In the genomic region with DNA sequence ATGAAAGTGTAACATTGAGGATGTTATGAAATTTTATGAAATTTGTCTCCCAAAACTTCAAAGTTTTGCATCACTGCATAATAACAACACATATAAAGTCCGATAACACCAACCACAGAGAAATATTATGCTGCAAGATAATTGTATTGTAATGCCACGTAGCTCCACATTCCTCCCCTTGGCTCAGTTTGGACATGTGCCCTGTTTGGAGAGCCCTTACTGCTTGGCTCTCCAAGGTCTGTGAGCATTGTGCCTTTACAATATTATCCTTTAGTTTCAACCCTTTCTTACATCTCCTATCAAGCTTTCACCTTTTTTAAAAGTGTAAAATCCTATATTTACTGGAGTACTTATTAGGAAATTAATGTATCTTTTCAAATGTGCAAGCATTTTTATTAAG, we compare ENCODE assay signal across 20 cellular contexts. TPM values are rescaled to one million over a fixed set of nuclear protein-coding genes. Genes with fewer than 3 reads are reported as not detected.
A peak's percentile ranks its signal among the peaks of the same experiment; 100 is the strongest.
DNase-seq lines count a peak whose midpoint lies in the region; ATAC-seq and TF ChIP-seq lines count a peak whose summit lies in the region.
"Had no signal": no experiment of that assay in that cellular context is flagged by ENCODE, and none has a peak within 500 bp of the region (broad histone marks: within the 10 kb centered on the region; RNA-seq: fewer than 3 reads in every experiment).

No MANE protein-coding gene starts in this region.

- H3K9me3 Mint-ChIP-seq in natural killer cell treated with Interleukin-12 subunit alpha and Interleukin-12 subunit beta and Interleukin-15 and Interleukin-18, amount 100 ng/mL, for 72 hours, result no peaks in the 10 kb centered on the region
- no peaks in the 10 kb centered on the region for H3K9me3 Mint-ChIP-seq in natural killer cell
- H3K9me3 Mint-ChIP-seq in CD14-positive monocyte, result no peaks in the 10 kb centered on the region
- H3K9me3 Mint-ChIP-seq: CD8-positive, alpha-beta T cell; HFFc6 had no signal

- no peaks in the 10 kb centered on the region for H3K9me2 ChIP-seq in MM.1S (replicated peaks; ENCODE audit: insufficient read depth, low read length)

- no peak for DNase-seq in natural killer cell treated with Interleukin-12 subunit alpha and Interleukin-12 subunit beta and Interleukin-15 and Interleukin-18, amount 100 ng/mL, for 72 hours (ENCODE audit: low spot score)
- DNase-seq in natural killer cell (no peak), MM.1S (no peak), left lung (no peak), mesenchymal stem cell (no peak), CD14-positive monocyte (ENCODE audit: low spot score) (no peak)
- no peak for DNase-seq in activated CD4-positive, CD25-positive, alpha-beta regulatory T cell treated with anti-CD3 and anti-CD28 coated beads, Interleukin-2, amount 50 U/mL, for 72 hours
- DNase-seq in activated CD8-positive, alpha-beta memory T cell treated with anti-CD3 and anti-CD28 coated beads for 24 hours, result no peak
- DNase-seq: CD8-positive, alpha-beta T cell; DMS79 treated with DMSO at 0.1 percent for 48 hours; GF-D8; HFFc6; MG63; NCI-H1105; NCI-H1694; NCI-H526 treated with DMSO at 0.1 percent for 48 hours; PC-3; SJCRH30 had no signal

- H2AK5ac ChIP-seq in mesenchymal stem cell (ENCODE audit: low read length, severe bottlenecking), result no peak overlapping the region

- H3K9me3 ChIP-seq in MM.1S (replicated peaks; ENCODE audit: insufficient read depth, low read length), result no peaks in the 10 kb centered on the region
- no peaks in the 10 kb centered on the region for H3K9me3 ChIP-seq in left lung
- no peaks in the 10 kb centered on the region for H3K9me3 ChIP-seq in mesenchymal stem cell (ENCODE audit: control insufficient read depth, low read length)
- H3K9me3 ChIP-seq: A549, MG63, SJCRH30 had no signal

- no peak overlapping the region for H3K23ac ChIP-seq in mesenchymal stem cell (ENCODE audit: low read length in 2 of 2)

- intact Hi-C loops in natural killer cell (cut with micrococcal nuclease) (no loop called here), left lung (cut with DNase I) (no loop called here), CD14-positive monocyte (cut with micrococcal nuclease) (no loop called here)

- WGBS in mesenchymal stem cell, result 96% methylated on average over 2 of the region's 2 CpGs

- no peak overlapping the region for H2BK15ac ChIP-seq in mesenchymal stem cell (ENCODE audit: low read depth, poor library complexity, severe bottlenecking)

- H3K4me1 ChIP-seq in MM.1S (ENCODE audit: low read length) (peaks cover 43% of the 10 kb centered on the region), left lung (peaks cover 0 to 16% of the 10 kb centered on the region in 2 donors), mesenchymal stem cell (ENCODE audit: control insufficient read depth, insufficient read depth, low read depth, low read length) (peaks cover 2% of the 10 kb centered on the region)
- H3K4me1 ChIP-seq: SJCRH30 had no signal

- peaks cover 99% of the 10 kb centered on the region for H3K79me2 ChIP-seq in MM.1S (ENCODE audit: low read length)

- H2AFZ ChIP-seq in MM.1S (ENCODE audit: low read length), result no peak overlapping the region
- H2AFZ ChIP-seq in mesenchymal stem cell (ENCODE audit: low read depth, low read length), result no peak overlapping the region

- no peak overlapping the region for H2BK120ac ChIP-seq in mesenchymal stem cell (ENCODE audit: low read depth, low read length)

- H3K4ac ChIP-seq in mesenchymal stem cell (ENCODE audit: low read depth in 1 of 2, low read length in 2 of 2), result no peak overlapping the region

- H3K36me3 ChIP-seq in MM.1S (replicated peaks; ENCODE audit: insufficient read depth, low read length), result peaks cover 17% of the 10 kb centered on the region; the same call in 1 of the 2 replicates
- H3K36me3 ChIP-seq in left lung, result peaks cover 0 to 30% of the 10 kb centered on the region in 2 donors
- H3K36me3 ChIP-seq in mesenchymal stem cell (ENCODE audit: control insufficient read depth in 1 of 2, insufficient read depth in 2 of 2, low read depth in 1 of 2, low read length in 2 of 2), result peaks cover 0 to 43% of the 10 kb centered on the region in 2 experiments

- H3K27me3 ChIP-seq in MM.1S (replicated peaks; ENCODE audit: insufficient read depth, low read length) (no peaks in the 10 kb centered on the region), left lung (no peaks in the 10 kb centered on the region), mesenchymal stem cell (ENCODE audit: control insufficient read depth in 1 of 2, insufficient read depth in 1 of 2, low read length in 2 of 2) (no peaks in the 10 kb centered on the region)
- H3K27me3 ChIP-seq: MG63, SJCRH30 had no signal

- H3K27ac ChIP-seq in MM.1S (ENCODE audit: low read length) (no peak overlapping the region), left lung (no peak overlapping the region), mesenchymal stem cell (ENCODE audit: low read length, poor library complexity, severe bottlenecking) (no peak overlapping the region)
- H3K27ac ChIP-seq: A549, SJCRH30 had no signal

- ATAC-seq in natural killer cell treated with Interleukin-12 subunit alpha and Interleukin-12 subunit beta and Interleukin-15 and Interleukin-18, amount 100 ng/mL, for 72 hours, result no peak
- ATAC-seq in natural killer cell, result no peak
- ATAC-seq in left lung, result peak; percentile 82
- ATAC-seq: A549; CD8-positive, alpha-beta T cell; HepG2; PC-3 had no signal

- no peak overlapping the region for H4K91ac ChIP-seq in mesenchymal stem cell (ENCODE audit: low read length)

- peak overlapping the region in 1 of 2 donors; percentile 15 for H3K27ac Mint-ChIP-seq in natural killer cell treated with Interleukin-12 subunit alpha and Interleukin-12 subunit beta and Interleukin-15 and Interleukin-18, amount 100 ng/mL, for 72 hours
- H3K27ac Mint-ChIP-seq in natural killer cell (no peak overlapping the region), CD14-positive monocyte (peak overlapping the region in 3 of 7 donors; percentile 12 to 57 (median 43))
- H3K27ac Mint-ChIP-seq: HFFc6 had no signal

- peak overlapping the region; percentile 23 for H3K4me3 Mint-ChIP-seq in natural killer cell treated with Interleukin-12 subunit alpha and Interleukin-12 subunit beta and Interleukin-15 and Interleukin-18, amount 100 ng/mL, for 72 hours
- H3K4me3 Mint-ChIP-seq in natural killer cell (no peak overlapping the region), CD14-positive monocyte (no peak overlapping the region)
- H3K4me3 Mint-ChIP-seq: HFFc6 had no signal

- TF ChIP-seq CTCF in natural killer cell (IDR thresholded peaks at IDR 0.05) (no peak), MM.1S (IDR thresholded peaks at IDR 0.05; ENCODE audit: low read length) (no peak), left lung (IDR thresholded peaks at IDR 0.05) (no peak), CD14-positive monocyte (IDR thresholded peaks at IDR 0.05) (no peak)

- peaks cover 27% of the 10 kb centered on the region for H3K36me3 Mint-ChIP-seq in natural killer cell treated with Interleukin-12 subunit alpha and Interleukin-12 subunit beta and Interleukin-15 and Interleukin-18, amount 100 ng/mL, for 72 hours
- peaks cover 14% of the 10 kb centered on the region for H3K36me3 Mint-ChIP-seq in natural killer cell
- H3K36me3 Mint-ChIP-seq in CD14-positive monocyte, result peaks cover 35 to 39% of the 10 kb centered on the region in 2 donors

- H4K8ac ChIP-seq in mesenchymal stem cell (ENCODE audit: low read length), result no peak overlapping the region

- peaks cover 3% of the 10 kb centered on the region; the same call in 1 of the 2 replicates for H4K20me1 ChIP-seq in MM.1S (ENCODE audit: insufficient read depth, low read length)

- peaks cover 14% of the 10 kb centered on the region for H3K79me1 ChIP-seq in mesenchymal stem cell (replicated peaks; ENCODE audit: low read length, poor library complexity, severe bottlenecking)

- H3K4me3 ChIP-seq in MM.1S (ENCODE audit: low read length) (no peak overlapping the region), left lung (no peak overlapping the region), mesenchymal stem cell (ENCODE audit: insufficient read depth in 1 of 2, low read depth in 1 of 2, low read length in 2 of 2) (no peak overlapping the region)
- H3K4me3 ChIP-seq: A549, MG63, SJCRH30 had no signal

- no peak overlapping the region for H3K18ac ChIP-seq in mesenchymal stem cell (ENCODE audit: low read depth in 1 of 2, low read length in 2 of 2)

- H3K4me2 ChIP-seq in MM.1S (ENCODE audit: low read depth, low read length) (peak overlapping the region; percentile 47; the same call in 1 of the 2 replicates), mesenchymal stem cell (ENCODE audit: low read length, poor library complexity, severe bottlenecking) (no peak overlapping the region)
- H3K4me2 ChIP-seq: A549 had no signal

- H2BK5ac ChIP-seq in mesenchymal stem cell (ENCODE audit: low read depth, low read length, poor library complexity, severe bottlenecking), result no peak overlapping the region

- H3K14ac ChIP-seq in mesenchymal stem cell (ENCODE audit: low read length in 2 of 2), result no peak overlapping the region

- H3K9ac ChIP-seq in MM.1S (ENCODE audit: low read length) (no peak overlapping the region), mesenchymal stem cell (ENCODE audit: low read length) (no peak overlapping the region)

- peaks cover 10% of the 10 kb centered on the region for H3F3A ChIP-seq in MM.1S (ENCODE audit: insufficient read depth, low read length)

- H2BK12ac ChIP-seq in mesenchymal stem cell (ENCODE audit: low read length in 2 of 2), result no peak overlapping the region

- no peaks in the 10 kb centered on the region for H3K27me3 Mint-ChIP-seq in natural killer cell treated with Interleukin-12 subunit alpha and Interleukin-12 subunit beta and Interleukin-15 and Interleukin-18, amount 100 ng/mL, for 72 hours
- no peaks in the 10 kb centered on the region for H3K27me3 Mint-ChIP-seq in natural killer cell (ENCODE audit: low read depth in 2 of 2)
- H3K27me3 Mint-ChIP-seq in CD14-positive monocyte (ENCODE audit: low read depth in 3 of 3), result no peaks in the 10 kb centered on the region

- H3K4me1 Mint-ChIP-seq in natural killer cell treated with Interleukin-12 subunit alpha and Interleukin-12 subunit beta and Interleukin-15 and Interleukin-18, amount 100 ng/mL, for 72 hours (ENCODE audit: low read depth in 2 of 2), result peaks cover 30 to 64% of the 10 kb centered on the region in 2 donors
- H3K4me1 Mint-ChIP-seq in natural killer cell (peaks cover 42 to 48% of the 10 kb centered on the region in 2 donors), CD14-positive monocyte (peaks cover 28% of the 10 kb centered on the region)

RNA-seq across cellular contexts. Expression of gene HBS1L, which starts 10.8 kb away (rescaled TPM):
- 100 to 1,000 TPM; 137 to 215 TPM for total RNA-seq in natural killer cell treated with Interleukin-12 subunit alpha and Interleukin-12 subunit beta and Interleukin-15 and Interleukin-18, amount 100 ng/mL, for 72 hours
- total RNA-seq in natural killer cell (10 to 100 TPM; 75.3 to 82.2 (median 80.1) TPM), left lung (10 to 100 TPM; 55.1 to 61.2 TPM)
- polyA plus RNA-seq in mesenchymal stem cell (2013, experiment 1 of 2), result 41.2 TPM
- 42.7 TPM for polyA plus RNA-seq in mesenchymal stem cell (2013, experiment 2 of 2)
- 10 to 100 TPM; 36.3 to 48.9 TPM for polyA plus RNA-seq in CD14-positive monocyte
